ENCODE assay signal across 25 cellular contexts in genomic region chr19:2492870-2493269, GRCh38. TPM values are rescaled to one million over a fixed set of nuclear protein-coding genes. Genes with fewer than 3 reads are reported as not detected.
DNase-seq lines count a peak whose midpoint lies in the region; ATAC-seq and TF ChIP-seq lines count a peak whose summit lies in the region.
"Had no signal": no experiment of that assay in that cellular context is flagged by ENCODE, and none has a peak within 500 bp of the region (broad histone marks: within the 10 kb centered on the region; RNA-seq: fewer than 3 reads in every experiment).

No MANE protein-coding gene starts in this region.

- no peaks in the 10 kb centered on the region for H3K9me2 ChIP-seq in Karpas-422 (replicated peaks; ENCODE audit: insufficient read depth, low read length)

- H3K4me2 ChIP-seq in Karpas-422 (ENCODE audit: low read depth, low read length, poor library complexity, severe bottlenecking) (no peak overlapping the region), skeletal muscle satellite cell (ENCODE audit: low read length) (no peak overlapping the region)

- H3K4me1 ChIP-seq in Caco-2 (peaks cover 29% of the 10 kb centered on the region), Karpas-422 (ENCODE audit: low read length) (peaks cover 56% of the 10 kb centered on the region), skeletal muscle satellite cell (ENCODE audit: control insufficient read depth, insufficient read depth, low read length) (peaks cover 66% of the 10 kb centered on the region)

- H3K4me3 ChIP-seq in Caco-2 (ENCODE audit: low read depth, low read length) (no peak overlapping the region), Karpas-422 (ENCODE audit: low read length) (no peak overlapping the region), skeletal muscle satellite cell (ENCODE audit: low read length) (no peak overlapping the region)
- H3K4me3 ChIP-seq: adrenal gland, psoas muscle, SK-N-MC, skin epidermis, suprapubic skin, vagina had no signal

- POLR2A ChIA-PET in Caco-2 (lab: Charles Lee), result interaction anchor here (3.2 kb wide), 1 partner anchor 17 kb away, joined by 15 read pairs; the partner anchor contains the start of gene GADD45B

- no TSS peak for BruUV-seq in Caco-2 (replicated peaks; lab: Mats Ljungman, UMichigan)

- TF ChIP-seq CTCF in Caco-2 (IDR thresholded peaks at IDR 0.05; ENCODE audit: insufficient read depth in 1 of 2, low read depth in 1 of 2, low read length in 1 of 2, severe bottlenecking in 1 of 2, unreplicated experiment in 1 of 2), result no peak

- H2AFZ ChIP-seq in Karpas-422 (ENCODE audit: low read length), result no peak overlapping the region

- DNase-seq in Caco-2 (no peak), Karpas-422 (peak; percentile 43), epithelial cell of prostate (ENCODE audit: low read depth, low spot score) (no peak), NCI-H1436 treated with DMSO at 0.1 percent for 48 hours (lab: John Stamatoyannopoulos, UW) (no peak)
- DNase-seq in activated effector memory CD4-positive, alpha-beta T cell treated with Interleukin-2 at 50 U/mL for 16 hours, result no peak
- DNase-seq: activated effector memory CD4-positive, alpha-beta T cell treated with anti-CD3 and anti-CD28 coated beads, Interleukin-2, amount 50 U/mL, for 16 hours; adrenal gland; COR-L47; cortex of kidney; EL; NCI-H1105 treated with DMSO at 0.1 percent for 48 hours; NCI-H2081 treated with DMSO at 0.1 percent for 48 hours; NCI-H446 treated with DMSO at 0.1 percent for 48 hours; NK-92 treated with Interleukin-12 subunit alpha and Interleukin-12 subunit beta, amount 100 ng/mL, for 24 hours; stimulated activated CD4-positive, alpha-beta T cell treated with anti-CD3 and anti-CD28 coated beads, Interleukin-2, amount 100 ng/mL, for 24 hours; T-helper 9 cell had no signal

- H3K4me1 Mint-ChIP-seq in Caco-2 (ENCODE audit: low read depth, unreplicated experiment), result peaks cover 9% of the 10 kb centered on the region

- no peaks in the 10 kb centered on the region for H3K27me3 Mint-ChIP-seq in Caco-2 (ENCODE audit: insufficient read depth, unreplicated experiment)

- no peak overlapping the region for H3K4me3 Mint-ChIP-seq in Caco-2 (ENCODE audit: unreplicated experiment)
- H3K4me3 Mint-ChIP-seq: stimulated activated effector memory CD8-positive, alpha-beta T cell treated with anti-CD3 and anti-CD28 coated beads, Interleukin-12 subunit alpha, Interleukin-12 subunit beta, amount 100 ng/mL, for 72 hours had no signal

- H3K79me2 ChIP-seq in Karpas-422 (ENCODE audit: low read length), result no peaks in the 10 kb centered on the region

- no peaks in the 10 kb centered on the region for H3K27me3 ChIP-seq in Caco-2 (replicated peaks; ENCODE audit: control insufficient read depth, insufficient read depth, low read length)
- H3K27me3 ChIP-seq in Karpas-422 (ENCODE audit: low read length), result peaks cover 6% of the 10 kb centered on the region; the same call in 1 of the 2 replicates
- H3K27me3 ChIP-seq in skeletal muscle satellite cell (ENCODE audit: control insufficient read depth, insufficient read depth, low read length), result no peaks in the 10 kb centered on the region
- H3K27me3 ChIP-seq: adrenal gland, suprapubic skin, vagina had no signal

- H3K27ac Mint-ChIP-seq in Caco-2 (ENCODE audit: unreplicated experiment), result peak overlapping the region; percentile 45
- H3K27ac Mint-ChIP-seq: stimulated activated effector memory CD8-positive, alpha-beta T cell treated with anti-CD3 and anti-CD28 coated beads, Interleukin-12 subunit alpha, Interleukin-12 subunit beta, amount 100 ng/mL, for 72 hours had no signal

- H3K27ac ChIP-seq in Karpas-422 (ENCODE audit: low read length) (no peak overlapping the region), epithelial cell of prostate (peak overlapping the region; percentile 91)
- H3K27ac ChIP-seq: adrenal gland, psoas muscle, SK-N-MC, suprapubic skin, vagina had no signal

- H3K9me3 Mint-ChIP-seq in Caco-2 (ENCODE audit: unreplicated experiment), result no peaks in the 10 kb centered on the region
- H3K9me3 Mint-ChIP-seq: mesothelial cell of epicardium; stimulated activated effector memory CD8-positive, alpha-beta T cell treated with anti-CD3 and anti-CD28 coated beads, Interleukin-12 subunit alpha, Interleukin-12 subunit beta, amount 100 ng/mL, for 72 hours had no signal

- no peaks in the 10 kb centered on the region for H4K20me1 ChIP-seq in Karpas-422 (ENCODE audit: insufficient read depth, low read depth, low read length)

- intact Hi-C loops in Caco-2 (cut with micrococcal nuclease; ENCODE audit: unreplicated experiment), result no loop called here

- CTCF ChIA-PET in Caco-2 (lab: Charles Lee), result no interaction called here

- H3K9me3 ChIP-seq in Caco-2 (no peaks in the 10 kb centered on the region), Karpas-422 (ENCODE audit: low read length) (no peaks in the 10 kb centered on the region), skeletal muscle satellite cell (replicated peaks; ENCODE audit: low read length) (no peaks in the 10 kb centered on the region)
- H3K9me3 ChIP-seq: adrenal gland, psoas muscle, suprapubic skin, vagina had no signal

- no peak overlapping the region for H3K9ac ChIP-seq in Karpas-422 (ENCODE audit: low read length)
- peak overlapping the region; percentile 63 for H3K9ac ChIP-seq in skeletal muscle satellite cell (ENCODE audit: low read depth, low read length)

- H3K36me3 ChIP-seq in Caco-2 (ENCODE audit: control insufficient read depth, insufficient read depth, low read length), result no peaks in the 10 kb centered on the region
- H3K36me3 ChIP-seq in Karpas-422 (ENCODE audit: insufficient read depth, low read length), result no peaks in the 10 kb centered on the region
- no peaks in the 10 kb centered on the region for H3K36me3 ChIP-seq in skeletal muscle satellite cell (ENCODE audit: insufficient read depth, low read length)
- H3K36me3 ChIP-seq: adrenal gland, suprapubic skin, vagina had no signal

- ATAC-seq in HG03045 (IDR thresholded peaks at IDR 0.05; ENCODE audit: unreplicated experiment), result no peak
- ATAC-seq: psoas muscle; stimulated activated effector memory CD8-positive, alpha-beta T cell treated with anti-CD3 and anti-CD28 coated beads, Interleukin-12 subunit alpha, Interleukin-12 subunit beta, amount 100 ng/mL, for 72 hours had no signal

- peaks cover 5% of the 10 kb centered on the region for H3K36me3 Mint-ChIP-seq in Caco-2 (ENCODE audit: insufficient read depth, unreplicated experiment)
- H3K36me3 Mint-ChIP-seq: mesothelial cell of epicardium; stimulated activated effector memory CD8-positive, alpha-beta T cell treated with anti-CD3 and anti-CD28 coated beads, Interleukin-12 subunit alpha, Interleukin-12 subunit beta, amount 100 ng/mL, for 72 hours had no signal

RNA-seq across cellular contexts. Expression of gene GADD45B, which starts 16.9 kb away (rescaled TPM):
- total RNA-seq in Caco-2 (2022), result 20.2 and 23.8 TPM in 2 replicates
- 8.6 and 11.0 TPM in 2 replicates for total RNA-seq in Karpas-422 (2014; rRNA removed; shearing (Covaris generic); ENCODE audit: low replicate concordance)
- 47.4 and 61.6 TPM in 2 replicates for total RNA-seq in skeletal muscle satellite cell (2012; rRNA removed)

RNA-seq across cellular contexts. Expression of gene LMNB2, which starts 36.1 kb away (rescaled TPM):
- 128 and 130 TPM in 2 replicates for total RNA-seq in Caco-2 (2022)
- 20.8 and 80.2 TPM in 2 replicates for total RNA-seq in Karpas-422 (2014; rRNA removed; shearing (Covaris generic); ENCODE audit: low replicate concordance)
- total RNA-seq in skeletal muscle satellite cell (2012; rRNA removed), result 81.4 and 91.5 TPM in 2 replicates
